Comparison of ENCODE assay signal across 30 cellular contexts in the genomic region with DNA sequence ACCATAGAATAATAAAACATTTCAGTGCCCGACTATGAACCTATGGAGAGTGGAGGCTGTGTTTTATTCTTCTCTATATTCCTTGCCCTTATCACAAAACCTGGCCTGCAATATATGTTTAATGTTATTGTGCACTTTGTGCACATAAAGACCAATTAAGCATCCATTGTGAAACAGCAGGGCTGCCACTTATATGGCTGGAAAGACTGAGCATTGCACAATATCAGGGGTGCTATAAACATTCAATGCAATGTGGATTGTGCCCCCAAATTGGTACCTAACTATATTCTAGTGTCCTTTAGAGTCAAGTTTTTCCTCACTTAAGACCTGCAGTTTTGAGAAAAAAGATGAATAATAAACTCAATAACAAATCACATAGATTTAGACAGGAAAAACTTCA.
"Had no signal": no experiment of that assay in that cellular context is flagged by ENCODE, and none has a peak within 500 bp of the region (broad histone marks: within the 10 kb centered on the region; RNA-seq: fewer than 3 reads in every experiment).

No MANE protein-coding gene starts in this region.

- H3K27me3 ChIP-seq: adrenal gland, body of pancreas, esophagus muscularis mucosa, gastrocnemius medialis, heart left ventricle had no signal

- H3K27ac ChIP-seq: adrenal gland, body of pancreas, esophagus muscularis mucosa, foreskin keratinocyte, gastrocnemius medialis, heart left ventricle had no signal

- H3K9me3 ChIP-seq: adrenal gland, body of pancreas, esophagus muscularis mucosa, gastrocnemius medialis, heart left ventricle had no signal

- H3K4me1 ChIP-seq: adrenal gland, body of pancreas, foreskin keratinocyte had no signal

- H3K36me3 ChIP-seq: adrenal gland, esophagus muscularis mucosa, gastrocnemius medialis, heart left ventricle had no signal

- H3K4me3 ChIP-seq: adrenal gland, body of pancreas, esophagus muscularis mucosa, gastrocnemius medialis, heart left ventricle had no signal

- ATAC-seq: activated CD4-positive, alpha-beta T cell treated with anti-CD3 and anti-CD28 coated beads for 36 hours; activated CD8-positive, alpha-beta memory T cell treated with anti-CD3 and anti-CD28 coated beads, Interleukin-2, amount 10 ng/mL, durations not matched to agents 7 days and 5 days; activated CD8-positive, alpha-beta T cell treated with anti-CD3 and anti-CD28 coated beads, Interleukin-2, amount 10 ng/mL, durations not matched to agents 7 days and 5 days; activated naive CD8-positive, alpha-beta T cell treated with anti-CD3 and anti-CD28 coated beads, Interleukin-2, amount 50 U/mL, for 24 hours; body of pancreas; effector memory CD8-positive, alpha-beta T cell; foreskin keratinocyte; gastrocnemius medialis; heart left ventricle had no signal

- DNase-seq: activated CD4-positive, alpha-beta memory T cell treated with anti-CD3 and anti-CD28 coated beads for 36 hours; activated CD4-positive, alpha-beta T cell treated with anti-CD3 and anti-CD28 coated beads for 36 hours; activated CD4-positive, alpha-beta T cell treated with anti-CD3 and anti-CD28 coated beads, Interleukin-2, amount 10 ng/mL, durations not matched to agents 24 days and 14 days; activated CD4-positive, CD25-positive, alpha-beta regulatory T cell; activated CD4-positive, CD25-positive, alpha-beta regulatory T cell treated with anti-CD3 and anti-CD28 coated beads, Interleukin-2, amount 50 U/mL, for 72 hours; activated CD8-positive, alpha-beta memory T cell treated with anti-CD3 and anti-CD28 coated beads, Interleukin-2, amount 10 ng/mL, durations not matched to agents 7 days and 5 days; activated CD8-positive, alpha-beta memory T cell treated with anti-CD3 and anti-CD28 coated beads, Interleukin-2, amount 50 U/mL, for 4 hours; activated CD8-positive, alpha-beta T cell treated with anti-CD3 and anti-CD28 coated beads, Interleukin-2, amount 10 ng/mL, durations not matched to agents 7 days and 5 days; activated effector memory CD4-positive, alpha-beta T cell treated with anti-CD3 and anti-CD28 coated beads, Interleukin-2, amount 50 U/mL, for 16 hours; activated naive CD4-positive, alpha-beta T cell treated with anti-CD3 and anti-CD28 coated beads for 36 hours; activated naive CD8-positive, alpha-beta T cell treated with anti-CD3 and anti-CD28 coated beads for 36 hours; activated naive CD8-positive, alpha-beta T cell treated with anti-CD3 and anti-CD28 coated beads, Interleukin-2, amount 50 U/mL, for 24 hours; activated T-cell treated with anti-CD3 and anti-CD28 coated beads, Interleukin-2, amount 50 U/mL, for 1 hour; activated T-cell treated with anti-CD3 and anti-CD28 coated beads, Interleukin-2, amount 50 U/mL, for 48 hours; adrenal gland; amygdala; aorta; body of pancreas; caudate nucleus; cortex of kidney; dermis blood vessel endothelial cell; effector CD4-positive, alpha-beta T cell; effector memory CD8-positive, alpha-beta T cell; erythroblast; foreskin keratinocyte; gastrocnemius medialis; glutamatergic neuron; heart left ventricle; T-helper 2 cell had no signal
